In genomic region chr5:173312821-173313220, GRCh38 we compare ENCODE assay signal across 17 cellular contexts. TPM values are rescaled to one million over a fixed set of nuclear protein-coding genes. Genes with fewer than 3 reads are reported as not detected.
"Had no signal": no experiment of that assay in that cellular context is flagged by ENCODE, and none has a peak within 500 bp of the region (broad histone marks: within the 10 kb centered on the region; RNA-seq: fewer than 3 reads in every experiment).

No MANE protein-coding gene starts in this region.

- H3K4me1 Mint-ChIP-seq: natural killer cell; stimulated activated memory B cell treated with anti-CD40 and anti-IgM and Interleukin-4, amounts not matched to agents 10 μg/mL and 1 μg/mL and 100 μg/mL, for 72 hours; stimulated activated naive CD8-positive, alpha-beta T cell treated with anti-CD3 and anti-CD28 coated beads, Interleukin-15, amount 100 ng/mL, for 72 hours had no signal

- H3K9me3 ChIP-seq: mucosa of descending colon, testis had no signal

- H3K27ac ChIP-seq: dorsolateral prefrontal cortex, heart left ventricle, tibial nerve had no signal

- H3K9me3 Mint-ChIP-seq: natural killer cell had no signal

- H3K4me3 ChIP-seq: dorsolateral prefrontal cortex, heart left ventricle, mucosa of descending colon, spleen, testis, tibial nerve had no signal

- H3K4me3 Mint-ChIP-seq: natural killer cell; stimulated activated memory B cell treated with anti-CD40 and anti-IgM and Interleukin-4, amounts not matched to agents 10 μg/mL and 1 μg/mL and 100 μg/mL, for 72 hours; stimulated activated naive CD8-positive, alpha-beta T cell treated with anti-CD3 and anti-CD28 coated beads, Interleukin-15, amount 100 ng/mL, for 72 hours had no signal

- H3K36me3 ChIP-seq: tibial nerve had no signal

- H3K27ac Mint-ChIP-seq: natural killer cell; stimulated activated memory B cell treated with anti-CD40 and anti-IgM and Interleukin-4, amounts not matched to agents 10 μg/mL and 1 μg/mL and 100 μg/mL, for 72 hours had no signal

- H3K36me3 Mint-ChIP-seq: natural killer cell; stimulated activated memory B cell treated with anti-CD40 and anti-IgM and Interleukin-4, amounts not matched to agents 10 μg/mL and 1 μg/mL and 100 μg/mL, for 72 hours had no signal

- DNase-seq: cortex of kidney; dorsolateral prefrontal cortex; effector CD8-positive, alpha-beta T cell; heart left ventricle; hippocampal formation; mesendoderm; mucosa of descending colon; natural killer cell; stimulated activated CD4-positive, alpha-beta T cell treated with anti-CD3 and anti-CD28 coated beads, Interleukin-15, amount 100 ng/mL, for 24 hours; stimulated activated CD4-positive, alpha-beta T cell treated with anti-CD3 and anti-CD28 coated beads, Interleukin-1b, Interleukin-23, amount 100 ng/mL, for 48 hours; stimulated activated CD4-positive, alpha-beta T cell treated with anti-CD3 and anti-CD28 coated beads, Interleukin-4, amount 100 ng/mL, for 24 hours; stimulated activated naive CD8-positive, alpha-beta T cell treated with anti-CD3 and anti-CD28 coated beads, Interleukin-15, amount 100 ng/mL, for 72 hours; testis had no signal

- ATAC-seq: heart left ventricle; mucosa of descending colon; natural killer cell; sciatic nerve; stimulated activated memory B cell treated with anti-CD40 and anti-IgM and Interleukin-4, amounts not matched to agents 10 μg/mL and 1 μg/mL and 100 μg/mL, for 72 hours; stimulated activated naive CD8-positive, alpha-beta T cell treated with anti-CD3 and anti-CD28 coated beads, Interleukin-15, amount 100 ng/mL, for 72 hours had no signal

RNA-seq across cellular contexts. Expression of gene STC2, which starts 15.4 kb away (rescaled TPM):
- total RNA-seq: natural killer cell had no signal
